21 cellular contexts compared by ENCODE assay signal in genomic region chr22:45600791-45601730, GRCh38.
A peak's percentile ranks its signal among the peaks of the same experiment; 100 is the strongest.
DNase-seq lines count a peak whose midpoint lies in the region; ATAC-seq and TF ChIP-seq lines count a peak whose summit lies in the region.
"Had no signal": no experiment of that assay in that cellular context is flagged by ENCODE, and none has a peak within 500 bp of the region (broad histone marks: within the 10 kb centered on the region; RNA-seq: fewer than 3 reads in every experiment).

No MANE protein-coding gene starts in this region.

- no peaks in the 10 kb centered on the region for H3K27me3 ChIP-seq in foreskin keratinocyte
- H3K27me3 ChIP-seq in suprapubic skin = no peaks in the 10 kb centered on the region
- H3K27me3 ChIP-seq in brain microvascular endothelial cell (replicated peaks) = no peaks in the 10 kb centered on the region
- H3K27me3 ChIP-seq: gastrocnemius medialis had no signal

- TF ChIP-seq EP300 in suprapubic skin (IDR thresholded peaks at IDR 0.05) = no peak

- DNase-seq in ELR (ENCODE audit: low read depth) (peak; percentile 46), amniotic epithelial cell (ENCODE audit: low read depth) (peak; percentile 78), foreskin keratinocyte (peak; percentile 40 to 44), suprapubic skin (ENCODE audit: low spot score in 2 of 2) (no peak), brain microvascular endothelial cell (no peak), foreskin melanocyte (no peak)
- DNase-seq: activated CD4-positive, alpha-beta T cell treated with anti-CD3 and anti-CD28 coated beads for 1 hour; activated CD8-positive, alpha-beta memory T cell treated with anti-CD3 and anti-CD28 coated beads, Interleukin-2, amount 50 U/mL, for 48 hours; activated naive CD4-positive, alpha-beta T cell treated with anti-CD3 and anti-CD28 coated beads, Interleukin-2, amount 50 U/mL, for 16 hours; CD4-positive, alpha-beta memory T cell; effector CD4-positive, alpha-beta T cell; gastrocnemius medialis; GF-D8; KBM-7; NCI-H1092 treated with DMSO at 0.1 percent for 48 hours; NCI-H2227 treated with DMSO at 0.1 percent for 48 hours; NK-92 treated with Interleukin-12 subunit alpha and Interleukin-12 subunit beta, amount 100 ng/mL, for 24 hours; retina; SHP77 treated with DMSO at 0.1 percent for 48 hours had no signal

- no peak for ATAC-seq in foreskin keratinocyte
- ATAC-seq in GM19328 (IDR thresholded peaks at IDR 0.05; ENCODE audit: unreplicated experiment) = no peak
- ATAC-seq: gastrocnemius medialis; natural killer cell treated with Interleukin-12 subunit alpha and Interleukin-12 subunit beta and Interleukin-15 and Interleukin-18, amount 100 ng/mL, for 72 hours had no signal

- TF ChIP-seq CTCF in foreskin keratinocyte (conservative IDR thresholded peaks at IDR 0.05) (no peak), suprapubic skin (IDR thresholded peaks at IDR 0.05) (no peak), brain microvascular endothelial cell (IDR thresholded peaks at IDR 0.05; ENCODE audit: low read depth, low read length, missing control alignments) (no peak)

- no peak overlapping the region for H3K4me3 ChIP-seq in suprapubic skin
- H3K4me3 ChIP-seq in brain microvascular endothelial cell (ENCODE audit: low read depth, low read length) = no peak overlapping the region
- H3K4me3 ChIP-seq: gastrocnemius medialis had no signal

- no peak for TF ChIP-seq POLR2A in suprapubic skin (IDR thresholded peaks at IDR 0.05)

- H3K4me1 ChIP-seq in foreskin keratinocyte (peaks cover 15% of the 10 kb centered on the region), suprapubic skin (peaks cover 24% of the 10 kb centered on the region)

- H3K36me3 ChIP-seq in suprapubic skin (peaks cover 15% of the 10 kb centered on the region), brain microvascular endothelial cell (replicated peaks) (no peaks in the 10 kb centered on the region)
- H3K36me3 ChIP-seq: gastrocnemius medialis had no signal

- in situ Hi-C loops in brain microvascular endothelial cell (cut with HindIII; ENCODE audit: low pct_ligation_motif_present, low sequenced_read_pairs) = no loop called here

- H3K27ac ChIP-seq in foreskin keratinocyte (no peak overlapping the region), suprapubic skin (peak overlapping the region; percentile 14), brain microvascular endothelial cell (no peak overlapping the region)
- H3K27ac ChIP-seq: gastrocnemius medialis had no signal

- no peaks in the 10 kb centered on the region for H3K9me3 ChIP-seq in suprapubic skin
- H3K9me3 ChIP-seq: gastrocnemius medialis had no signal

- 70% methylated on average over 14 of the region's 14 CpGs for WGBS in suprapubic skin

Comparison
In these comparisons a context has a peak if more than half of its experiments do, and no peak if none do; other contexts are left out.
1. DNase-seq: peak in ELR (single experiment), amniotic epithelial cell (single experiment) and foreskin keratinocyte (2 of 2); none in suprapubic skin (0 of 2), brain microvascular endothelial cell (single experiment) and foreskin melanocyte (single experiment).